11 cellular contexts compared by ENCODE assay signal in the genomic region with DNA sequence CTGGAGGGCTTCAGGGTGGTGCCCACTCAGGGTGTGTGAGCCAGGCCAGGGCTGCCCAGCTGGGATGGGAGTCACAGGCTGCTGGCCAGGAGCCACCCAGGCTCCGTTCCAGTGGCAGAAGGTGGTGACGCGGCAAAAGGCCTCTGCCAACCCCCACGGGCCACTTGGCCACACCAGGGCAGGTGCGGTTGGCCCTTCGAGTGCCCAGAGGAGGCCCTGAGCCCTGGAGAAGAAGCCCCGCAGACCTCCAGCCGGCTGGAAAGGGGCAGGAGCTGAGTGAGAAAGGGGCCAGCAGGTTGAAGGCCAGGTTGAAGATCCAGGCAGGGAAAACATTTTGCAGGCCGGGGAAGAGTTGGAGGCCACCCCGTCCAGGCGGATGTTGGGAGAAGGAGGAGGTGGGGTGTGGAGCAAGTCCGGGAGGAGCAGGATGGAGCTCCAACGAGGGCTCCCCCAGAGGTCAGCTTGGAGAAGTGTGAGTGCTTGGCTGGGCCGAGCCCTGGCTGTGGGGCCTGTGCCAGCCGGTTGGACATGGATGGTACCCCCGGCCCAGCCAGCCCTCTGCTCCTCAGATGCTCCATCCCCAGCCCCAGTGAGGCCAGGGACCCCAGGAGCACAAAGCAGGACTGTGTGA. TPM values are rescaled to one million over a fixed set of nuclear protein-coding genes. Genes with fewer than 3 reads are reported as not detected.
DNase-seq lines count a peak whose midpoint lies in the region; ATAC-seq, FAIRE-seq and TF ChIP-seq lines count a peak whose summit lies in the region.
"Had no signal": no experiment of that assay in that cellular context is flagged by ENCODE, and none has a peak within 500 bp of the region (broad histone marks: within the 10 kb centered on the region; RNA-seq: fewer than 3 reads in every experiment).

No MANE protein-coding gene starts in this region.

- H3K36me3 ChIP-seq in GM23248 (ENCODE audit: low read depth) (no peaks in the 10 kb centered on the region), PC-9 (ENCODE audit: low read depth) (no peaks in the 10 kb centered on the region), pancreas (no peaks in the 10 kb centered on the region), gastrocnemius medialis (no peaks in the 10 kb centered on the region)
- H3K36me3 ChIP-seq: gastroesophageal sphincter had no signal

- no peak for TF ChIP-seq POLR2A in gastrocnemius medialis (IDR thresholded peaks at IDR 0.05)

- TF ChIP-seq CTCF in PC-9 (conservative IDR thresholded peaks at IDR 0.05) = 0 out of 2 replicates have a peak, but pooled peaks have one; percentile 36
- no peak for TF ChIP-seq CTCF in foreskin fibroblast (IDR thresholded peaks at IDR 0.05; ENCODE audit: low read depth, low read length)
- no peak for TF ChIP-seq CTCF in pancreas (IDR thresholded peaks at IDR 0.05)
- TF ChIP-seq CTCF in gastrocnemius medialis (IDR thresholded peaks at IDR 0.05 in 4 of 5, conservative IDR thresholded peaks at IDR 0.05 in 1 of 5) = no peak

- H3K9ac ChIP-seq in GM23248 = no peak overlapping the region

- H3K79me2 ChIP-seq in GM23248 (ENCODE audit: insufficient read depth) (no peaks in the 10 kb centered on the region), PC-9 (ENCODE audit: low read depth) (no peaks in the 10 kb centered on the region)

- peak; percentile 44 for DNase-seq in GM23248
- peak in 1 of 2 experiments; percentile 21 for DNase-seq in PC-9
- peak; percentile 9 to 54 for DNase-seq in foreskin fibroblast
- DNase-seq in pancreas = peak; percentile 41 to 91 (median 82)
- no peak for DNase-seq in NCI-H146 (lab: John Stamatoyannopoulos, UW)
- DNase-seq in gastrocnemius medialis = no peak
- DNase-seq: naive B cell; stimulated activated CD4-positive, alpha-beta T cell treated with anti-CD3 and anti-CD28 coated beads, Interleukin-4, amount 100 ng/mL, for 24 hours had no signal

- H3F3A ChIP-seq in GM23248 (ENCODE audit: insufficient read depth) = no peaks in the 10 kb centered on the region
- H3F3A ChIP-seq in PC-9 (ENCODE audit: insufficient read depth, low read depth) = peaks cover 16% of the 10 kb centered on the region; the same call in 1 of the 2 replicates

- H2AFZ ChIP-seq in GM23248 = no peak overlapping the region
- no peak overlapping the region for H2AFZ ChIP-seq in PC-9

- 33 to 35% methylated on average over 13 to 16 of the region's 16 CpGs for WGBS in GM23248 (ENCODE audit: low coverage in 1 of 2, low lambda C conversion rate in 2 of 2, missing lambda C conversion rate in 2 of 2), 2 experiments
- WGBS in pancreas, 2 donors = 37 to 38% methylated on average over 16 of the region's 16 CpGs

- no peaks in the 10 kb centered on the region for H3K4me1 ChIP-seq in GM23248 (ENCODE audit: insufficient read depth)
- H3K4me1 ChIP-seq in PC-9 (replicated peaks; ENCODE audit: insufficient read depth) = no peaks in the 10 kb centered on the region
- H3K4me1 ChIP-seq in pancreas = peaks cover 0 to 4% (median 0%) of the 10 kb centered on the region in 3 donors
- H3K4me1 ChIP-seq in gastrocnemius medialis = no peaks in the 10 kb centered on the region

- H3K27me3 ChIP-seq in GM23248 (replicated peaks; ENCODE audit: insufficient read depth) (peaks cover 41% of the 10 kb centered on the region), PC-9 (ENCODE audit: insufficient read depth, low read depth) (peaks cover 6% of the 10 kb centered on the region; the same call in 1 of the 2 replicates), pancreas (peaks cover 0 to 17% (median 5%) of the 10 kb centered on the region in 4 donors), gastrocnemius medialis (peaks cover 44 to 70% (median 57%) of the 10 kb centered on the region in 3 donors)

- POLR2A ChIA-PET in PC-9 (lab: Charles Lee; ENCODE audit: unreplicated experiment) = interaction anchor here (0.7 kb wide), 1 partner anchor 47 kb away, joined by 11 read pairs; no protein-coding TSS in a partner anchor

- ATAC-seq in pancreas (peak; percentile 72 to 82 (median 78)), HG03460 (IDR thresholded peaks at IDR 0.05; ENCODE audit: unreplicated experiment) (no peak), gastrocnemius medialis (no peak), HG03139 (IDR thresholded peaks at IDR 0.05; ENCODE audit: unreplicated experiment) (no peak)
- ATAC-seq: gastroesophageal sphincter had no signal

- BruUV-seq in PC-9 (replicated peaks; lab: Mats Ljungman, UMichigan) = no TSS peak

- no peaks in the 10 kb centered on the region for H4K20me1 ChIP-seq in GM23248 (ENCODE audit: insufficient read depth)
- no peaks in the 10 kb centered on the region for H4K20me1 ChIP-seq in PC-9 (ENCODE audit: insufficient read depth)

- in situ Hi-C loops in GM23248 (cut with MboI) = no loop called here
- in situ Hi-C loops in gastrocnemius medialis (cut with MboI; ENCODE audit: low sequenced_read_pairs in 4 of 4) = no loop called here

- H3K9me3 ChIP-seq in GM23248 (ENCODE audit: low read depth) (no peaks in the 10 kb centered on the region), PC-9 (ENCODE audit: insufficient read depth, low read depth) (no peaks in the 10 kb centered on the region), pancreas (no peaks in the 10 kb centered on the region), gastrocnemius medialis (peaks cover 0 to 4% (median 0%) of the 10 kb centered on the region in 3 donors)

- no peak overlapping the region for H3K27ac ChIP-seq in GM23248
- H3K27ac ChIP-seq in PC-9 = no peak overlapping the region
- H3K27ac ChIP-seq in pancreas = no peak overlapping the region
- no peak overlapping the region for H3K27ac ChIP-seq in gastrocnemius medialis
- H3K27ac ChIP-seq: gastroesophageal sphincter had no signal

- CTCF ChIA-PET in PC-9 (lab: Charles Lee) = no interaction called here

- intact Hi-C loops in PC-9 (cut with micrococcal nuclease; ENCODE audit: unreplicated experiment) = no loop called here
- intact Hi-C loops in pancreas (cut with DNase I) = no loop called here
- intact Hi-C loops in gastrocnemius medialis (cut with DNase I; ENCODE audit: low total_unique reads) = no loop called here

- FAIRE-seq in pancreas (lab: Jason Lieb, UNC) = no peak

- H3K9me2 ChIP-seq in GM23248 (ENCODE audit: insufficient read depth) (no peaks in the 10 kb centered on the region), PC-9 (ENCODE audit: insufficient read depth) (no peaks in the 10 kb centered on the region)

- no peak overlapping the region for H3K4me2 ChIP-seq in GM23248 (ENCODE audit: unreplicated experiment)
- H3K4me2 ChIP-seq in PC-9 = no peak overlapping the region

- H3K4me3 ChIP-seq in GM23248 = no peak overlapping the region
- no peak overlapping the region for H3K4me3 ChIP-seq in PC-9
- no peak overlapping the region for H3K4me3 ChIP-seq in foreskin fibroblast (ENCODE audit: low read depth in 1 of 2, low read length in 2 of 2)
- H3K4me3 ChIP-seq in pancreas = no peak overlapping the region
- no peak overlapping the region for H3K4me3 ChIP-seq in gastrocnemius medialis
- H3K4me3 ChIP-seq: gastroesophageal sphincter had no signal

RNA-seq across cellular contexts. Expression of a gene that starts 2.8 kb away (rescaled TPM):
- total RNA-seq in GM23248 (2014; rRNA removed; shearing (Covaris generic)) = not detected in 2 replicates
- polyA plus RNA-seq in GM23248 (2016; fragmentation: Nextera tagmentation; extraction: Ambion mirVana) (not detected in 2 replicates), pancreas (1 to 10 TPM; 6.3 to 7.7 TPM)
- total RNA-seq in PC-9 (2021) (2.2 and 3.9 TPM in 2 replicates), pancreas (1 to 10 TPM in 3 of 6 donors, under 1 TPM in 3; 0.51 to 1.8 (median 0.89) TPM), gastrocnemius medialis (1 to 10 TPM in 1 of 4 donors, under 1 TPM in 1, not detected in 2; 0.91 to 1.0 TPM)

Comparison
In these comparisons a context has a peak if more than half of its experiments do, and no peak if none do; other contexts are left out.
1. DNase-seq: peak in GM23248 (single experiment), foreskin fibroblast (2 of 2) and pancreas (6 of 6); none in NCI-H146 (single experiment) and gastrocnemius medialis (0 of 2).
2. ATAC-seq: peak in pancreas (4 of 4); none in HG03460 (single experiment), gastrocnemius medialis (0 of 2) and HG03139 (single experiment).